Comparison of ENCODE assay signal across 1 cellular context in genomic region chr20:62916703-62917476, GRCh38.
A peak's percentile ranks its signal among the peaks of the same experiment; 100 is the strongest.
TF ChIP-seq lines count a peak whose summit lies in the region.

No MANE protein-coding gene starts in this region.

TF ChIP-seq in HepG2, 621 proteins besides CTCF, POLR2A, EP300 and RAD21 (continued from another document and continues in another):
- TF ChIP-seq ZBTB34 (CRISPR knock-in tag; IDR thresholded peaks at IDR 0.05) = peak; percentile 81; the same call in 1 of the 2 replicates
- peak; percentile 19 to 29; a peak in 3 of 4 replicates for TF ChIP-seq MAFK (conservative IDR thresholded peaks at IDR 0.05 in 1 of 2, IDR thresholded peaks at IDR 0.05 in 1 of 2; ENCODE audit: low read length in 2 of 2)
- no peak for TF ChIP-seq ZKSCAN5 (CRISPR knock-in tag; IDR thresholded peaks at IDR 0.05)
- TF ChIP-seq TFAP4 (IDR thresholded peaks at IDR 0.05; ENCODE audit: borderline replicate concordance, low read depth) = peak; percentile 84; the same call in 1 of the 2 replicates
- TF ChIP-seq ZNF878 (CRISPR knock-in tag; IDR thresholded peaks at IDR 0.05) = peak; percentile 93; the same call in 1 of the 2 replicates
- TF ChIP-seq ZNF670 (CRISPR knock-in tag; IDR thresholded peaks at IDR 0.05; ENCODE audit: borderline replicate concordance) = no peak; the same call in 1 of the 2 replicates
- peak; percentile 100 for TF ChIP-seq SALL1 (CRISPR knock-in tag; IDR thresholded peaks at IDR 0.05)
- no peak for TF ChIP-seq CEBPZ (IDR thresholded peaks at IDR 0.05; ENCODE audit: low read length)
- no peak for TF ChIP-seq HDAC6 (IDR thresholded peaks at IDR 0.05; ENCODE audit: low read depth, low read length)
- no peak for TF ChIP-seq SP2 (CRISPR knock-in tag; IDR thresholded peaks at IDR 0.05)
- peak; percentile 92 for TF ChIP-seq BRD4 (CRISPR knock-in tag; IDR thresholded peaks at IDR 0.05)
- TF ChIP-seq ZNF549 (CRISPR knock-in tag; IDR thresholded peaks at IDR 0.05) = no peak
- TF ChIP-seq ATF4 (CRISPR knock-in tag; IDR thresholded peaks at IDR 0.05) = peak in 1 of 2 experiments; percentile 93; a peak in 2 of 4 replicates
- no peak for TF ChIP-seq RFX5 (IDR thresholded peaks at IDR 0.05; ENCODE audit: low read depth, low read length)
- TF ChIP-seq AHR (CRISPR knock-in tag; IDR thresholded peaks at IDR 0.05) = peak; percentile 91; the same call in 1 of the 2 replicates
- peak; percentile 55; the same call in 1 of the 2 replicates for TF ChIP-seq WIZ (CRISPR knock-in tag; IDR thresholded peaks at IDR 0.05)
- TF ChIP-seq ZNF784 (CRISPR knock-in tag; IDR thresholded peaks at IDR 0.05; ENCODE audit: borderline replicate concordance) = peak; percentile 93
- no peak for TF ChIP-seq LRRFIP1 (CRISPR knock-in tag; conservative IDR thresholded peaks at IDR 0.05)
- TF ChIP-seq TCF7L2 (IDR thresholded peaks at IDR 0.05; ENCODE audit: low read depth, low read length) = no peak
- no peak for TF ChIP-seq ZNF850 (CRISPR knock-in tag; conservative IDR thresholded peaks at IDR 0.05)
- TF ChIP-seq ZUFSP (CRISPR knock-in tag; IDR thresholded peaks at IDR 0.05; ENCODE audit: borderline replicate concordance) = no peak
- TF ChIP-seq XBP1 (CRISPR knock-in tag; IDR thresholded peaks at IDR 0.05) = no peak
- TF ChIP-seq ZNF589 (CRISPR knock-in tag; conservative IDR thresholded peaks at IDR 0.05) = peak; percentile 79; the same call in 1 of the 2 replicates
- no peak for TF ChIP-seq TERF1 (CRISPR knock-in tag; IDR thresholded peaks at IDR 0.05)
- TF ChIP-seq PAXIP1 (CRISPR knock-in tag; conservative IDR thresholded peaks at IDR 0.05) = peak; percentile 99
- TF ChIP-seq ZNF34 (CRISPR knock-in tag; IDR thresholded peaks at IDR 0.05; ENCODE audit: borderline replicate concordance) = peak; percentile 81; the same call in 1 of the 2 replicates
- peak; percentile 97 for TF ChIP-seq TOPORS (CRISPR knock-in tag; IDR thresholded peaks at IDR 0.05)
- no peak; the same call in 1 of the 2 replicates for TF ChIP-seq EED (CRISPR knock-in tag; IDR thresholded peaks at IDR 0.05)
- peak; percentile 90 for TF ChIP-seq YEATS4 (CRISPR knock-in tag; IDR thresholded peaks at IDR 0.05; ENCODE audit: borderline replicate concordance)
- TF ChIP-seq EZH2 (conservative IDR thresholded peaks at IDR 0.05; ENCODE audit: low read depth, low read length) = no peak
- no peak for TF ChIP-seq SOX6 (IDR thresholded peaks at IDR 0.05)
- peak; percentile 96 for TF ChIP-seq SOX6 (CRISPR knock-in tag; IDR thresholded peaks at IDR 0.05)
- 0 out of 2 replicates have a peak, but pooled peaks have one; percentile 56 for TF ChIP-seq RELA (CRISPR knock-in tag; IDR thresholded peaks at IDR 0.05)
- TF ChIP-seq FOXO1 (CRISPR knock-in tag; IDR thresholded peaks at IDR 0.05) = peak; percentile 99
- peak; percentile 95; the same call in 1 of the 2 replicates for TF ChIP-seq FOXJ3 (CRISPR knock-in tag; IDR thresholded peaks at IDR 0.05; ENCODE audit: borderline replicate concordance)
- TF ChIP-seq ZFP91 (CRISPR knock-in tag; IDR thresholded peaks at IDR 0.05; ENCODE audit: borderline replicate concordance) = peak; percentile 89
- TF ChIP-seq CBX5 (CRISPR knock-in tag; IDR thresholded peaks at IDR 0.05; ENCODE audit: borderline replicate concordance) = peak; percentile 98
- no peak for TF ChIP-seq RAD51 (IDR thresholded peaks at IDR 0.05; ENCODE audit: borderline replicate concordance)
